Comparison of ENCODE assay signal across 1 cellular context in genomic region chr7:92782236-92782635, GRCh38.
TF ChIP-seq lines count a peak whose summit lies in the region.

No MANE protein-coding gene starts in this region.

TF ChIP-seq in HepG2, 621 proteins besides CTCF, POLR2A, EP300 and RAD21 (continued from another document):
- TF ChIP-seq, protein P1, sequence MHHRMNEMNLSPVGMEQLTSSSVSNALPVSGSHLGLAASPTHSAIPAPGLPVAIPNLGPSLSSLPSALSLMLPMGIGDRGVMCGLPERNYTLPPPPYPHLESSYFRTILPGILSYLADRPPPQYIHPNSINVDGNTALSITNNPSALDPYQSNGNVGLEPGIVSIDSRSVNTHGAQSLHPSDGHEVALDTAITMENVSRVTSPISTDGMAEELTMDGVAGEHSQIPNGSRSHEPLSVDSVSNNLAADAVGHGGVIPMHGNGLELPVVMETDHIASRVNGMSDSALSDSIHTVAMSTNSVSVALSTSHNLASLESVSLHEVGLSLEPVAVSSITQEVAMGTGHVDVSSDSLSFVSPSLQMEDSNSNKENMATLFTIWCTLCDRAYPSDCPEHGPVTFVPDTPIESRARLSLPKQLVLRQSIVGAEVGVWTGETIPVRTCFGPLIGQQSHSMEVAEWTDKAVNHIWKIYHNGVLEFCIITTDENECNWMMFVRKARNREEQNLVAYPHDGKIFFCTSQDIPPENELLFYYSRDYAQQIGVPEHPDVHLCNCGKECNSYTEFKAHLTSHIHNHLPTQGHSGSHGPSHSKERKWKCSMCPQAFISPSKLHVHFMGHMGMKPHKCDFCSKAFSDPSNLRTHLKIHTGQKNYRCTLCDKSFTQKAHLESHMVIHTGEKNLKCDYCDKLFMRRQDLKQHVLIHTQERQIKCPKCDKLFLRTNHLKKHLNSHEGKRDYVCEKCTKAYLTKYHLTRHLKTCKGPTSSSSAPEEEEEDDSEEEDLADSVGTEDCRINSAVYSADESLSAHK (CRISPR knock-in tag; IDR thresholded peaks at IDR 0.05; ENCODE audit: borderline replicate concordance), result no peak
- TF ChIP-seq ZNF629 (CRISPR knock-in tag; conservative IDR thresholded peaks at IDR 0.05), result no peak
- no peak for TF ChIP-seq ZKSCAN5 (CRISPR knock-in tag; IDR thresholded peaks at IDR 0.05)
- TF ChIP-seq PAF1 (CRISPR knock-in tag; IDR thresholded peaks at IDR 0.05), result no peak
- no peak for TF ChIP-seq ZNF652 (CRISPR knock-in tag; IDR thresholded peaks at IDR 0.05; ENCODE audit: borderline replicate concordance, low read depth)
- no peak for TF ChIP-seq NR2C2 (CRISPR knock-in tag; IDR thresholded peaks at IDR 0.05; ENCODE audit: borderline replicate concordance)
- no peak for TF ChIP-seq ZNF790 (CRISPR knock-in tag; IDR thresholded peaks at IDR 0.05; ENCODE audit: borderline replicate concordance)
- no peak for TF ChIP-seq CBX5 (CRISPR knock-in tag; IDR thresholded peaks at IDR 0.05; ENCODE audit: borderline replicate concordance)
- TF ChIP-seq NFRKB (IDR thresholded peaks at IDR 0.05), result no peak
- no peak for TF ChIP-seq ZNF766 (CRISPR knock-in tag; IDR thresholded peaks at IDR 0.05; ENCODE audit: borderline replicate concordance)
- TF ChIP-seq MTA3 (CRISPR knock-in tag; IDR thresholded peaks at IDR 0.05), result no peak
- TF ChIP-seq, protein P2, sequence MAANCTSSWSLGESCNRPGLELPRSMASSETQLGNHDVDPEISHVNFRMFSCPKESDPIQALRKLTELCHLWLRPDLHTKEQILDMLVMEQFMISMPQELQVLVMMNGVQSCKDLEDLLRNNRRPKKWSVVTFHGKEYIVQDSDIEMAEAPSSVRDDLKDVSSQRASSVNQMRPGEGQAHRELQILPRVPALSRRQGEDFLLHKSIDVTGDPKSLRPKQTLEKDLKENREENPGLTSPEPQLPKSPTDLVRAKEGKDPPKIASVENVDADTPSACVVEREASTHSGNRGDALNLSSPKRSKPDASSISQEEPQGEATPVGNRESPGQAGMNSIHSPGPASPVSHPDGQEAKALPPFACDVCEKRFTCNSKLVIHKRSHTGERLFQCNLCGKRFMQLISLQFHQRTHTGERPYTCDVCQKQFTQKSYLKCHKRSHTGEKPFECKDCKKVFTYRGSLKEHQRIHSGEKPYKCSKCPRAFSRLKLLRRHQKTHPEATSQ (CRISPR knock-in tag; IDR thresholded peaks at IDR 0.05; ENCODE audit: borderline replicate concordance), result no peak
- TF ChIP-seq RORA (CRISPR knock-in tag; IDR thresholded peaks at IDR 0.05), result no peak
- no peak for TF ChIP-seq CEBPB (IDR thresholded peaks at IDR 0.05; ENCODE audit: borderline replicate concordance, low read depth, low read length)
- no peak for TF ChIP-seq ATF7-NPFF (CRISPR knock-in tag; IDR thresholded peaks at IDR 0.05; ENCODE audit: low read depth)
- TF ChIP-seq ZNF740 (CRISPR knock-in tag; IDR thresholded peaks at IDR 0.05), result no peak
- TF ChIP-seq, protein P3, sequence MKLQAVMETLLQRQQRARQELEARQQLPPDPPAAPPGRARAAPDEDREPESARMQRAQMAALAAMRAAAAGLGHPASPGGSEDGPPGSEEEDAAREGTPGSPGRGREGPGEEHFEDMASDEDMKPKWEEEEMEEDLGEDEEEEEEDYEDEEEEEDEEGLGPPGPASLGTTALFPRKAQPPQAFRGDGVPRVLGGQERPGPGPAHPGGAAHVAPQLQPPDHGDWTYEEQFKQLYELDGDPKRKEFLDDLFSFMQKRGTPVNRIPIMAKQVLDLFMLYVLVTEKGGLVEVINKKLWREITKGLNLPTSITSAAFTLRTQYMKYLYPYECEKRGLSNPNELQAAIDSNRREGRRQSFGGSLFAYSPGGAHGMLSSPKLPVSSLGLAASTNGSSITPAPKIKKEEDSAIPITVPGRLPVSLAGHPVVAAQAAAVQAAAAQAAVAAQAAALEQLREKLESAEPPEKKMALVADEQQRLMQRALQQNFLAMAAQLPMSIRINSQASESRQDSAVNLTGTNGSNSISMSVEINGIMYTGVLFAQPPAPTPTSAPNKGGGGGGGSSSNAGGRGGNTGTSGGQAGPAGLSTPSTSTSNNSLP (IDR thresholded peaks at IDR 0.05; ENCODE audit: low read depth, low read length), result no peak
- no peak for TF ChIP-seq ZNF639 (CRISPR knock-in tag; conservative IDR thresholded peaks at IDR 0.05)
